18 cellular contexts compared by ENCODE assay signal in genomic region chr7:28239823-28240204, GRCh38. TPM values are rescaled to one million over a fixed set of nuclear protein-coding genes. Genes with fewer than 3 reads are reported as not detected.
DNase-seq lines count a peak whose midpoint lies in the region; ATAC-seq and TF ChIP-seq lines count a peak whose summit lies in the region.
"Had no signal": no experiment of that assay in that cellular context is flagged by ENCODE, and none has a peak within 500 bp of the region (broad histone marks: within the 10 kb centered on the region; RNA-seq: fewer than 3 reads in every experiment).

No MANE protein-coding gene starts in this region.

- H3K4me2 ChIP-seq in osteoblast (ENCODE audit: insufficient read depth, low read length): no peak overlapping the region
- H3K4me2 ChIP-seq: KMS-11 had no signal

- CTCF ChIA-PET in activated CD4-positive, alpha-beta memory T cell treated with anti-CD3 and anti-CD28 coated beads, Interleukin-2, amount 10 ng/mL, durations not matched to agents 7 days and 5 days (lab: Charles Lee): no interaction called here

- no peak for TF ChIP-seq CTCF in osteoblast (IDR thresholded peaks at IDR 0.05; ENCODE audit: extremely low read depth, low read depth, low read length)

- H3K36me3 Mint-ChIP-seq in activated CD4-positive, alpha-beta T cell treated with anti-CD3 and anti-CD28 coated beads, Interleukin-2, amount 10 ng/mL, durations not matched to agents 24 days and 14 days (ENCODE audit: low read depth): no peaks in the 10 kb centered on the region
- H3K36me3 Mint-ChIP-seq in activated CD4-positive, alpha-beta memory T cell treated with anti-CD3 and anti-CD28 coated beads, Interleukin-2, amount 10 ng/mL, durations not matched to agents 7 days and 5 days (ENCODE audit: low read depth): no peaks in the 10 kb centered on the region
- H3K36me3 Mint-ChIP-seq in natural killer cell treated with Interleukin-12 subunit alpha and Interleukin-12 subunit beta and Interleukin-15 and Interleukin-18, amount 100 ng/mL, for 72 hours: no peaks in the 10 kb centered on the region
- H3K36me3 Mint-ChIP-seq: activated naive CD8-positive, alpha-beta T cell treated with anti-CD3 and anti-CD28 coated beads, Interleukin-2, amount 10 ng/mL, durations not matched to agents 7 days and 5 days; T-cell had no signal

- no peaks in the 10 kb centered on the region for H3K79me2 ChIP-seq in osteoblast (ENCODE audit: insufficient read depth, low read length)

- H3K27ac Mint-ChIP-seq in activated CD4-positive, alpha-beta T cell treated with anti-CD3 and anti-CD28 coated beads, Interleukin-2, amount 10 ng/mL, durations not matched to agents 24 days and 14 days: no peak overlapping the region
- no peak overlapping the region for H3K27ac Mint-ChIP-seq in activated CD4-positive, alpha-beta memory T cell treated with anti-CD3 and anti-CD28 coated beads, Interleukin-2, amount 10 ng/mL, durations not matched to agents 7 days and 5 days
- H3K27ac Mint-ChIP-seq in natural killer cell treated with Interleukin-12 subunit alpha and Interleukin-12 subunit beta and Interleukin-15 and Interleukin-18, amount 100 ng/mL, for 72 hours: peak overlapping the region; percentile 86 to 89
- H3K27ac Mint-ChIP-seq: activated naive CD8-positive, alpha-beta T cell treated with anti-CD3 and anti-CD28 coated beads, Interleukin-2, amount 10 ng/mL, durations not matched to agents 7 days and 5 days had no signal

- H3K9me3 ChIP-seq in osteoblast (ENCODE audit: low read depth, low read length): no peaks in the 10 kb centered on the region
- H3K9me3 ChIP-seq: prostate gland had no signal

- peak overlapping the region; percentile 24 for H3K4me3 Mint-ChIP-seq in activated CD4-positive, alpha-beta T cell treated with anti-CD3 and anti-CD28 coated beads, Interleukin-2, amount 10 ng/mL, durations not matched to agents 24 days and 14 days
- no peak overlapping the region for H3K4me3 Mint-ChIP-seq in activated CD4-positive, alpha-beta memory T cell treated with anti-CD3 and anti-CD28 coated beads, Interleukin-2, amount 10 ng/mL, durations not matched to agents 7 days and 5 days
- peak overlapping the region; percentile 76 for H3K4me3 Mint-ChIP-seq in natural killer cell treated with Interleukin-12 subunit alpha and Interleukin-12 subunit beta and Interleukin-15 and Interleukin-18, amount 100 ng/mL, for 72 hours
- H3K4me3 Mint-ChIP-seq: activated naive CD8-positive, alpha-beta T cell treated with anti-CD3 and anti-CD28 coated beads, Interleukin-2, amount 10 ng/mL, durations not matched to agents 7 days and 5 days; T-cell had no signal

- no peaks in the 10 kb centered on the region for H4K20me1 ChIP-seq in osteoblast (ENCODE audit: insufficient read depth, low read length)

- H3K4me3 ChIP-seq in osteoblast (ENCODE audit: insufficient read depth, low read length): no peak overlapping the region
- H3K4me3 ChIP-seq: prostate gland had no signal

- POLR2A ChIA-PET in activated CD4-positive, alpha-beta memory T cell treated with anti-CD3 and anti-CD28 coated beads, Interleukin-2, amount 10 ng/mL, durations not matched to agents 7 days and 5 days (lab: Charles Lee): no interaction called here

- H3K27ac ChIP-seq in osteoblast (ENCODE audit: low read depth, low read length): no peak overlapping the region
- H3K27ac ChIP-seq: KMS-11, prostate gland had no signal

- intact Hi-C loops in activated CD4-positive, alpha-beta T cell treated with anti-CD3 and anti-CD28 coated beads, Interleukin-2, amount 10 ng/mL, durations not matched to agents 24 days and 14 days (cut with micrococcal nuclease): loop anchor here (1.0 to 2.0 kb wide), 4 partner anchors 33 to 203 kb away; no protein-coding TSS in a partner anchor

- H3K27me3 Mint-ChIP-seq in activated CD4-positive, alpha-beta T cell treated with anti-CD3 and anti-CD28 coated beads, Interleukin-2, amount 10 ng/mL, durations not matched to agents 24 days and 14 days: peaks cover 46% of the 10 kb centered on the region
- peaks cover 68% of the 10 kb centered on the region for H3K27me3 Mint-ChIP-seq in activated CD4-positive, alpha-beta memory T cell treated with anti-CD3 and anti-CD28 coated beads, Interleukin-2, amount 10 ng/mL, durations not matched to agents 7 days and 5 days
- H3K27me3 Mint-ChIP-seq in natural killer cell treated with Interleukin-12 subunit alpha and Interleukin-12 subunit beta and Interleukin-15 and Interleukin-18, amount 100 ng/mL, for 72 hours: peaks cover 0 to 2% of the 10 kb centered on the region in 2 donors
- H3K27me3 Mint-ChIP-seq: T-cell had no signal

- DNase-seq in activated CD4-positive, alpha-beta T cell treated with anti-CD3 and anti-CD28 coated beads, Interleukin-2, amount 10 ng/mL, durations not matched to agents 24 days and 14 days: no peak
- DNase-seq in activated CD4-positive, alpha-beta T cell treated with anti-CD3 and anti-CD28 coated beads for 1 hour: no peak
- peak; percentile 67 for DNase-seq in MV-4-11 (lab: John Stamatoyannopoulos, UW)
- DNase-seq in activated CD4-positive, alpha-beta memory T cell treated with anti-CD3 and anti-CD28 coated beads, Interleukin-2, amount 10 ng/mL, durations not matched to agents 7 days and 5 days: peak; percentile 18
- peak; percentile 64 for DNase-seq in natural killer cell treated with Interleukin-12 subunit alpha and Interleukin-12 subunit beta and Interleukin-15 and Interleukin-18, amount 100 ng/mL, for 72 hours (ENCODE audit: low spot score)
- no peak for DNase-seq in osteoblast (ENCODE audit: insufficient read length, low spot score, missing footprints)
- no peak for DNase-seq in GM19238 (ENCODE audit: insufficient read length, low spot score)
- DNase-seq: activated CD4-positive, alpha-beta T cell treated with anti-CD3 and anti-CD28 coated beads for 48 hours; activated naive CD8-positive, alpha-beta T cell treated with anti-CD3 and anti-CD28 coated beads, Interleukin-2, amount 10 ng/mL, durations not matched to agents 7 days and 5 days; effector CD8-positive, alpha-beta T cell; hypothalamus; left colon; NCI-H1436; NCI-H446 treated with DMSO at 0.1 percent for 48 hours; T-cell had no signal

- peak in 1 of 2 donors; percentile 76 for ATAC-seq in natural killer cell treated with Interleukin-12 subunit alpha and Interleukin-12 subunit beta and Interleukin-15 and Interleukin-18, amount 100 ng/mL, for 72 hours
- no peak for ATAC-seq in HG03457 (IDR thresholded peaks at IDR 0.05; ENCODE audit: unreplicated experiment)
- ATAC-seq: left colon, T-cell had no signal

- no peaks in the 10 kb centered on the region for H3K36me3 ChIP-seq in osteoblast (ENCODE audit: insufficient read depth, low read length)
- H3K36me3 ChIP-seq: prostate gland had no signal

- H3K9me3 Mint-ChIP-seq in activated CD4-positive, alpha-beta T cell treated with anti-CD3 and anti-CD28 coated beads, Interleukin-2, amount 10 ng/mL, durations not matched to agents 24 days and 14 days: peaks cover 4% of the 10 kb centered on the region
- H3K9me3 Mint-ChIP-seq in activated CD4-positive, alpha-beta memory T cell treated with anti-CD3 and anti-CD28 coated beads, Interleukin-2, amount 10 ng/mL, durations not matched to agents 7 days and 5 days: peaks cover 2% of the 10 kb centered on the region
- no peaks in the 10 kb centered on the region for H3K9me3 Mint-ChIP-seq in natural killer cell treated with Interleukin-12 subunit alpha and Interleukin-12 subunit beta and Interleukin-15 and Interleukin-18, amount 100 ng/mL, for 72 hours
- H3K9me3 Mint-ChIP-seq: T-cell had no signal

- H3K4me1 Mint-ChIP-seq in activated CD4-positive, alpha-beta T cell treated with anti-CD3 and anti-CD28 coated beads, Interleukin-2, amount 10 ng/mL, durations not matched to agents 24 days and 14 days: peaks cover 6% of the 10 kb centered on the region
- peaks cover 9% of the 10 kb centered on the region for H3K4me1 Mint-ChIP-seq in activated CD4-positive, alpha-beta memory T cell treated with anti-CD3 and anti-CD28 coated beads, Interleukin-2, amount 10 ng/mL, durations not matched to agents 7 days and 5 days
- peaks cover 16 to 21% of the 10 kb centered on the region in 2 donors for H3K4me1 Mint-ChIP-seq in natural killer cell treated with Interleukin-12 subunit alpha and Interleukin-12 subunit beta and Interleukin-15 and Interleukin-18, amount 100 ng/mL, for 72 hours (ENCODE audit: low read depth in 2 of 2)

- H3K27me3 ChIP-seq in osteoblast (ENCODE audit: insufficient read depth, low read length): no peaks in the 10 kb centered on the region

- no peaks in the 10 kb centered on the region for H3K4me1 ChIP-seq in osteoblast (ENCODE audit: insufficient read depth, low read length)
- H3K4me1 ChIP-seq: prostate gland had no signal

- no peak overlapping the region for H2AFZ ChIP-seq in osteoblast (ENCODE audit: low read length)

RNA-seq across cellular contexts. Expression of gene JAZF1, which starts 59.2 kb away (rescaled TPM):
- total RNA-seq in activated CD4-positive, alpha-beta T cell treated with anti-CD3 and anti-CD28 coated beads, Interleukin-2, amount 10 ng/mL, durations not matched to agents 24 days and 14 days: 4.2 and 4.4 TPM in 2 replicates
- 1 to 10 TPM; 7.2 to 7.3 TPM for total RNA-seq in activated CD4-positive, alpha-beta memory T cell treated with anti-CD3 and anti-CD28 coated beads, Interleukin-2, amount 10 ng/mL, durations not matched to agents 7 days and 5 days
- total RNA-seq in natural killer cell treated with Interleukin-12 subunit alpha and Interleukin-12 subunit beta and Interleukin-15 and Interleukin-18, amount 100 ng/mL, for 72 hours: 10 to 100 TPM; 12.6 to 23.6 TPM
- total RNA-seq in osteoblast: 14.4 and 15.9 TPM in 2 replicates

Comparison
In these comparisons a context has a peak if more than half of its experiments do, and no peak if none do; other contexts are left out.
1. DNase-seq: peak in MV-4-11 (single experiment), activated CD4-positive, alpha-beta memory T cell treated with anti-CD3 and anti-CD28 coated beads, Interleukin-2, amount 10 ng/mL, durations not matched to agents 7 days and 5 days (single experiment) and natural killer cell treated with Interleukin-12 subunit alpha and Interleukin-12 subunit beta and Interleukin-15 and Interleukin-18, amount 100 ng/mL, for 72 hours (single experiment); none in activated CD4-positive, alpha-beta T cell treated with anti-CD3 and anti-CD28 coated beads, Interleukin-2, amount 10 ng/mL, durations not matched to agents 24 days and 14 days (single experiment), activated CD4-positive, alpha-beta T cell treated with anti-CD3 and anti-CD28 coated beads for 1 hour (single experiment), osteoblast (single experiment) and GM19238 (single experiment).
2. H3K27ac Mint-ChIP-seq: peak in natural killer cell treated with Interleukin-12 subunit alpha and Interleukin-12 subunit beta and Interleukin-15 and Interleukin-18, amount 100 ng/mL, for 72 hours (2 of 2); none in activated CD4-positive, alpha-beta T cell treated with anti-CD3 and anti-CD28 coated beads, Interleukin-2, amount 10 ng/mL, durations not matched to agents 24 days and 14 days (single experiment) and activated CD4-positive, alpha-beta memory T cell treated with anti-CD3 and anti-CD28 coated beads, Interleukin-2, amount 10 ng/mL, durations not matched to agents 7 days and 5 days (single experiment).